Comparison of ENCODE assay signal across 19 cellular contexts in the genomic region with DNA sequence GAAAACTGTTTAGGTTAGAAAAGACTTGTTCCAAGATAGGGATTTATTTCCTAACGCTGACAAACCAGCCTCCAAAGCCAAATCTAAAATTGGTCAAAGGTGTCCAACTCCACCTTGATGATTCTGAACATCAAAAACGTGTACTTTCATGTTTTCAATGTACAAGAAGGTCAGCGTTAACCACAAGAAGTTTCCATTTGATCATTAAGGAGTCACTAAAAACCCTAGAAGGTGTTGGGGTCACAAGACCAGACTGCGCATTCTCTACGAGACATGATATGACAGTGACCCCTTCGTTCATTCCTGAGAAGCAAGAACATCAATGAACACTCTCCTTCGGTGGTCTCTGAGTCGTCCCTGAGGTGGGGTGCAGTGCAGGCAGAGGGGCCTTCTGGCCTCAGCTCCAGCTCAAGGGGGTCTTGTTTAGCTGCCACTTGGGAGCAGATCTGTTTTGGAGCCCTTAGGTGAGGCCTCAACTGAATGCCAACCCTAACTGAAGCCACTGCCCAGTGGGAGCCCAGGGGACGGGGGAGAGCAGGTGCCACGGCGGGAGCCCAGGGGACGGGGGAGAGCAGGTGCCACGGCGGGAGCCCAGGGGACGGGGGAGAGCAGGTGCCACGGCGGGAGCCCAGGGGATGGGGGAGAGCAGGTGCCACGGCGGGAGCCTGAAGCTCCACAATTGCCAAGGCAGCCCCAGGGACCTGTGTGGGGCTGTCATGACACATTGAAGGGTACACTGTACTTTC.
"Had no signal": no experiment of that assay in that cellular context is flagged by ENCODE, and none has a peak within 500 bp of the region (broad histone marks: within the 10 kb centered on the region; RNA-seq: fewer than 3 reads in every experiment).

No MANE protein-coding gene starts in this region.

- H3K27ac Mint-ChIP-seq: activated CD8-positive, alpha-beta T cell treated with anti-CD3 and anti-CD28 coated beads for 36 hours; activated T-helper 1 cell treated with anti-CD3 and anti-CD28 coated beads, Interleukin-12 subunit alpha, Interleukin-12 subunit beta, Interleukin-2, Interleukin-4 antibody, amounts not matched to agents 30 ng/mL and 10 ng/mL and 1 ng/mL, durations not matched to agents 14 hours and 24 hours and 36 hours; stimulated activated naive B cell treated with anti-CD40 and anti-IgM and Interleukin-4, amounts not matched to agents 10 μg/mL and 1 μg/mL and 100 μg/mL, for 72 hours; T-cell had no signal

- H3K27me3 ChIP-seq: brain microvascular endothelial cell, foreskin keratinocyte had no signal

- H3K36me3 Mint-ChIP-seq: naive thymus-derived CD8-positive, alpha-beta T cell; T-cell had no signal

- DNase-seq: activated CD4-positive, alpha-beta T cell treated with anti-CD3 and anti-CD28 coated beads for 1 hour; activated CD8-positive, alpha-beta T cell treated with anti-CD3 and anti-CD28 coated beads for 36 hours; activated naive CD4-positive, alpha-beta T cell; anterior cingulate cortex; brain microvascular endothelial cell; cortex of kidney; effector CD8-positive, alpha-beta T cell; foreskin keratinocyte; glutamatergic neuron; kidney glomerular epithelial cell; mesenchymal stem cell; naive thymus-derived CD8-positive, alpha-beta T cell; stimulated activated naive B cell treated with anti-CD40 and anti-IgM and Interleukin-4, amounts not matched to agents 10 μg/mL and 1 μg/mL and 100 μg/mL, for 72 hours; substantia nigra; T-cell; T-helper 9 cell; trophoblast cell had no signal

- ATAC-seq: activated CD8-positive, alpha-beta T cell treated with anti-CD3 and anti-CD28 coated beads for 36 hours; foreskin keratinocyte; naive thymus-derived CD8-positive, alpha-beta T cell; T-cell had no signal

- H3K36me3 ChIP-seq: brain microvascular endothelial cell had no signal

- H3K4me3 Mint-ChIP-seq: activated CD8-positive, alpha-beta T cell treated with anti-CD3 and anti-CD28 coated beads for 36 hours; activated T-helper 1 cell treated with anti-CD3 and anti-CD28 coated beads, Interleukin-12 subunit alpha, Interleukin-12 subunit beta, Interleukin-2, Interleukin-4 antibody, amounts not matched to agents 30 ng/mL and 10 ng/mL and 1 ng/mL, durations not matched to agents 14 hours and 24 hours and 36 hours; central memory CD8-positive, alpha-beta T cell; naive thymus-derived CD8-positive, alpha-beta T cell; stimulated activated naive B cell treated with anti-CD40 and anti-IgM and Interleukin-4, amounts not matched to agents 10 μg/mL and 1 μg/mL and 100 μg/mL, for 72 hours; T-cell had no signal

- H3K4me1 Mint-ChIP-seq: central memory CD8-positive, alpha-beta T cell; naive thymus-derived CD8-positive, alpha-beta T cell; T-cell had no signal

- H3K9me3 Mint-ChIP-seq: activated CD8-positive, alpha-beta T cell treated with anti-CD3 and anti-CD28 coated beads for 36 hours; activated T-helper 1 cell treated with anti-CD3 and anti-CD28 coated beads, Interleukin-12 subunit alpha, Interleukin-12 subunit beta, Interleukin-2, Interleukin-4 antibody, amounts not matched to agents 30 ng/mL and 10 ng/mL and 1 ng/mL, durations not matched to agents 14 hours and 24 hours and 36 hours; central memory CD8-positive, alpha-beta T cell; naive thymus-derived CD8-positive, alpha-beta T cell; stimulated activated naive B cell treated with anti-CD40 and anti-IgM and Interleukin-4, amounts not matched to agents 10 μg/mL and 1 μg/mL and 100 μg/mL, for 72 hours; T-cell had no signal

- H3K27ac ChIP-seq: brain microvascular endothelial cell, foreskin keratinocyte had no signal
